ENCODE assay signal across 1 cellular context in genomic region chr6:44265003-44265842, GRCh38.
TF ChIP-seq lines count a peak whose summit lies in the region.

Gene NFKBIE, minus strand, starts transcription at chr6:44265551. Its CDS starts 205 bp downstream, at chr6:44265346.

TF ChIP-seq in K562, 482 proteins besides CTCF, POLR2A, EP300 and RAD21 (continued from another document and continues in another):
- TF ChIP-seq RERE (CRISPR knock-in tag; IDR thresholded peaks at IDR 0.05; ENCODE audit: borderline replicate concordance) (peak; percentile 81; the same call in 1 of the 2 replicates), HMGN3 (IDR thresholded peaks at IDR 0.05; ENCODE audit: borderline replicate concordance, extremely low read depth, insufficient read length, low read depth, low read length) (peak; percentile 38), TEAD1 (CRISPR knock-in tag; IDR thresholded peaks at IDR 0.05) (0 out of 4 replicates have a peak, but pooled peaks of 1 of the 2 experiments have one; percentile 42), E2F6 (IDR thresholded peaks at IDR 0.05; ENCODE audit: borderline replicate concordance in 1 of 2, extremely low read depth in 1 of 2, insufficient read depth in 1 of 2, insufficient read length in 1 of 2, low read depth in 1 of 2, low read length in 1 of 2, poor library complexity in 1 of 2, severe bottlenecking in 1 of 2) (peak; percentile 11 to 42), TRIM28 (IDR thresholded peaks at IDR 0.05) (no peak), RBFOX2 (IDR thresholded peaks at IDR 0.05; ENCODE audit: low read depth, low read length) (peak; percentile 84), CTCFL (IDR thresholded peaks at IDR 0.05; ENCODE audit: borderline replicate concordance, insufficient read depth, low read depth, low read length, poor library complexity, severe bottlenecking) (peak; percentile 80), ARID1B (IDR thresholded peaks at IDR 0.05) (no peak; the same call in 1 of the 2 replicates), ATF3 (IDR thresholded peaks at IDR 0.05) (peak; percentile 43; the same call in 1 of the 2 replicates), ATF3 (CRISPR knock-in tag; conservative IDR thresholded peaks at IDR 0.05) (no peak), BRD4 (IDR thresholded peaks at IDR 0.05) (no peak), TCF15 (CRISPR knock-in tag; IDR thresholded peaks at IDR 0.05) (no peak), HMBOX1 (IDR thresholded peaks at IDR 0.05) (no peak), TEAD2 (tag; IDR thresholded peaks at IDR 0.05) (no peak), SIN3A (IDR thresholded peaks at IDR 0.05; ENCODE audit: borderline replicate concordance in 2 of 2, control insufficient read depth in 1 of 2, low read depth in 2 of 2, low read length in 2 of 2) (peak; percentile 76 to 81; a peak in 3 of 4 replicates), AFF4 (CRISPR knock-in tag; IDR thresholded peaks at IDR 0.05) (peak; percentile 87), ZFP30 (CRISPR knock-in tag; IDR thresholded peaks at IDR 0.05; ENCODE audit: borderline replicate concordance) (no peak), RREB1 (CRISPR knock-in tag; IDR thresholded peaks at IDR 0.05) (peak; percentile 21; the same call in 1 of the 2 replicates), PKNOX1 (IDR thresholded peaks at IDR 0.05) (peak; percentile 27), SREBF2 (CRISPR knock-in tag; IDR thresholded peaks at IDR 0.05) (no peak), BRF1 (IDR thresholded peaks at IDR 0.05; ENCODE audit: borderline replicate concordance, extremely low read depth, insufficient read length) (no peak), SP1 (CRISPR knock-in tag; IDR thresholded peaks at IDR 0.05) (peak; percentile 42; the same call in 1 of the 2 replicates), TAF7 (tag; IDR thresholded peaks at IDR 0.05) (no peak), GTF3C2 (IDR thresholded peaks at IDR 0.05; ENCODE audit: borderline replicate concordance, extremely low read depth, insufficient read length) (no peak)
